1 cellular context compared by ENCODE assay signal in genomic region chr17:28267720-28268609, GRCh38.
TF ChIP-seq lines count a peak whose summit lies in the region.

No MANE protein-coding gene starts in this region.

TF ChIP-seq in K562, 482 proteins besides CTCF, POLR2A, EP300 and RAD21 (continued from another document and continues in another):
- TF ChIP-seq BCLAF1 (IDR thresholded peaks at IDR 0.05; ENCODE audit: borderline replicate concordance in 1 of 2, control insufficient read depth in 1 of 2, low read depth in 2 of 2, low read length in 1 of 2) (no peak), HDAC3 (IDR thresholded peaks at IDR 0.05; ENCODE audit: borderline replicate concordance, partially characterized antibody) (no peak), CREM (IDR thresholded peaks at IDR 0.05; ENCODE audit: low read depth) (0 out of 2 replicates have a peak, but pooled peaks have one; percentile 6), IRF9 (tag; IDR thresholded peaks at IDR 0.05) (peak; percentile 74), BACH1 (tag; IDR thresholded peaks at IDR 0.05) (no peak; the same call in 1 of the 2 replicates), PYGO2 (tag; IDR thresholded peaks at IDR 0.05) (no peak), NFE2 (IDR thresholded peaks at IDR 0.05; ENCODE audit: low read depth) (peak; percentile 78), E2F6 (IDR thresholded peaks at IDR 0.05; ENCODE audit: borderline replicate concordance in 1 of 2, extremely low read depth in 1 of 2, insufficient read depth in 1 of 2, insufficient read length in 1 of 2, low read depth in 1 of 2, low read length in 1 of 2, poor library complexity in 1 of 2, severe bottlenecking in 1 of 2) (peak; percentile 24 to 51), SP2 (IDR thresholded peaks at IDR 0.05; ENCODE audit: extremely low read depth, low read depth, low read length, poor library complexity, severe bottlenecking) (no peak), ZNF384 (IDR thresholded peaks at IDR 0.05; ENCODE audit: low read depth, low read length) (no peak), MIER1 (IDR thresholded peaks at IDR 0.05; ENCODE audit: low read depth) (no peak), MTA1 (IDR thresholded peaks at IDR 0.05; ENCODE audit: borderline replicate concordance) (no peak), USF2 (CRISPR knock-in tag; IDR thresholded peaks at IDR 0.05) (0 out of 2 replicates have a peak, but pooled peaks have one; percentile 10), ZNF316 (IDR thresholded peaks at IDR 0.05) (peak; percentile 96), RHOXF2B (CRISPR knock-in tag; conservative IDR thresholded peaks at IDR 0.05) (no peak), RB1 (IDR thresholded peaks at IDR 0.05; ENCODE audit: low read depth) (no peak), CREB3 (tag; conservative IDR thresholded peaks at IDR 0.05; ENCODE audit: low read depth) (0 out of 2 replicates have a peak, but pooled peaks have one; percentile 25), MGA (IDR thresholded peaks at IDR 0.05) (peak; percentile 31; the same call in 1 of the 2 replicates), LEF1 (IDR thresholded peaks at IDR 0.05) (no peak), ZHX1 (conservative IDR thresholded peaks at IDR 0.05; ENCODE audit: low read length) (no peak), MAFG (tag; conservative IDR thresholded peaks at IDR 0.05) (peak; percentile 81; the same call in 1 of the 2 replicates), ADNP (tag; IDR thresholded peaks at IDR 0.05) (no peak), ZNF785 (CRISPR knock-in tag; IDR thresholded peaks at IDR 0.05) (no peak), BHLHE40 (IDR thresholded peaks at IDR 0.05; ENCODE audit: low read length) (peak; percentile 62), ZNF197 (CRISPR knock-in tag; IDR thresholded peaks at IDR 0.05; ENCODE audit: low read depth) (0 out of 2 replicates have a peak, but pooled peaks have one; percentile 37), ELF1 (tag; IDR thresholded peaks at IDR 0.05) (no peak), SRF (CRISPR knock-in tag; IDR thresholded peaks at IDR 0.05) (no peak), HNRNPL (IDR thresholded peaks at IDR 0.05; ENCODE audit: low read depth, low read length) (no peak), ZNF639 (CRISPR knock-in tag; conservative IDR thresholded peaks at IDR 0.05 in 1 of 2, IDR thresholded peaks at IDR 0.05 in 1 of 2) (0 out of 4 replicates have a peak, but pooled peaks of 1 of the 2 experiments have one; percentile 34), CREB3L1 (IDR thresholded peaks at IDR 0.05; ENCODE audit: borderline replicate concordance, low read depth) (no peak), NFXL1 (CRISPR knock-in tag; IDR thresholded peaks at IDR 0.05) (no peak), C11orf30 (IDR thresholded peaks at IDR 0.05; ENCODE audit: low read depth) (peak; percentile 78), TRIM24 (IDR thresholded peaks at IDR 0.05) (0 out of 4 replicates have a peak, but pooled peaks of 1 of the 2 experiments have one; percentile 5)
